Comparison of ENCODE assay signal across 7 cellular contexts in the genomic region with DNA sequence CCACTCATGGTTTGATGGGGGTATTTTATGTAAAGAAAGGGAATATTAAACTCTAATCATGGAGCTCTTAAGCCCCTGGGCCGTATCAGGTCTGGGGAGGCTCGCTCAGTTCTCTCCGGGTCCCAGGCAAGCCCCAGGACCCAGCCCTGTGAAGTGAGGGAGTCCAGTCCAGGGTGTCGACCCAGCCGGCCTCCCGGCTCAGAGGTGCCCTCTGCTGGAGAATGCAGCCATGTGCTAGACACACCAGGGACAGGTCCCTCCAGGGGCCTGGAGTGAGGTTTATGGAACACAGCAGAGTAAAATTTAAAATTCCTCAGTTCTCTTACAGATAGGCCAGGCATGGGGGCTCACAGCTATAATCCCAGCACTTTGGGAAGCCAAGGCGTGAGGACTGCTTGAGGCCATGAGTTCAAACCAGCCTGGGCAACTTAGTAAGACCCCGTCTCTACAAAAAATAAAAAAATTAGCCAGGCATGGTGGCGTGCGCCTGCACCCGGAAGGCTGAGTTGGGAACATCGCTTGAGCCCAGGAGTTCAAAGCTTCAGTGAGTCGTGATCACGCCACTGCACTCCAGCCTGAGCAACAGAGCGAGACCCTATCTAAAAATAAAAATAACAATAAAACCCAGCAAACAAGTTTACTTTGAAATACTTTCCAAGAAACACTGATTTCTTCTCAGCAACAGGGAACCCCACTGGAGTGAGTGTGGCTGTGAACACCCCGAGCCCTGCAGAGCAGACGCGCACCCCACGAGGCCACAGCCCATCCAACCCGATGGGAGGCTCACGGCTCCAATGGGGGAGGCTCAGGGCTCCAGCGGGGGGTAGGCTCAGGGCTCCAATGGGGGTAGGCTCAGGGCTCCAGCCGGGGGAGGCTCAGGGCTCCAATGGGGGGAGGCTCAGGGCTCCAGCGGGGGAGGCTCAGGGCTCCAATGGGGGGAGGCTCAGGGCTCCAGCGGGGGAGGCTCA.
DNase-seq lines count a peak whose midpoint lies in the region; ATAC-seq and TF ChIP-seq lines count a peak whose summit lies in the region.

No MANE protein-coding gene starts in this region.

- no peak overlapping the region for H2AFZ ChIP-seq in Loucy (ENCODE audit: low read length)

- DNase-seq in GM10266 (ENCODE audit: extremely low spot score) (peak; percentile 96), WERI-Rb-1 (peak; percentile 71), brain microvascular endothelial cell (peak; percentile 54), iris pigment epithelial cell (ENCODE audit: low read depth) (peak; percentile 56)
- peak; percentile 70 for DNase-seq in stimulated activated CD4-positive, alpha-beta T cell treated with anti-CD3 and anti-CD28 coated beads, Interleukin-1b, Interleukin-23, amount 100 ng/mL, for 48 hours

- H3K9me2 ChIP-seq in Loucy (replicated peaks; ENCODE audit: low read depth, low read length): no peaks in the 10 kb centered on the region

- no peak overlapping the region for H3K4me3 ChIP-seq in Loucy (ENCODE audit: low read length, poor library complexity, severe bottlenecking)
- H3K4me3 ChIP-seq in WERI-Rb-1 (ENCODE audit: low read depth, low read length): no peak overlapping the region
- no peak overlapping the region for H3K4me3 ChIP-seq in brain microvascular endothelial cell (ENCODE audit: low read depth, low read length)

- H3K36me3 ChIP-seq in Loucy (ENCODE audit: insufficient read depth, low read length): peaks cover 39% of the 10 kb centered on the region; the same call in 1 of the 2 replicates
- peaks cover 21% of the 10 kb centered on the region for H3K36me3 ChIP-seq in WERI-Rb-1
- peaks cover 35% of the 10 kb centered on the region for H3K36me3 ChIP-seq in brain microvascular endothelial cell (replicated peaks)

- ATAC-seq in GM21528 (IDR thresholded peaks at IDR 0.05; ENCODE audit: low FRiP score, unreplicated experiment): no peak

- H3K9ac ChIP-seq in Loucy (ENCODE audit: low read depth, low read length, poor library complexity, severe bottlenecking): no peak overlapping the region

- 0 out of 2 replicates have a peak, but pooled peaks cover under 1% of the 10 kb centered on the region for H3K79me2 ChIP-seq in Loucy (ENCODE audit: insufficient read depth, low read length)

- in situ Hi-C loops in brain microvascular endothelial cell (cut with HindIII; ENCODE audit: low pct_ligation_motif_present, low sequenced_read_pairs): no loop called here

- no peak overlapping the region for H3K4me2 ChIP-seq in Loucy (ENCODE audit: low read depth, low read length, poor library complexity, severe bottlenecking)

- H3K27ac ChIP-seq in WERI-Rb-1 (no peak overlapping the region), brain microvascular endothelial cell (no peak overlapping the region)

- no peaks in the 10 kb centered on the region for H3F3A ChIP-seq in Loucy (ENCODE audit: low read depth)

- peak; percentile 85 for TF ChIP-seq CTCF in GM10266 (IDR thresholded peaks at IDR 0.05; ENCODE audit: control insufficient read depth, insufficient read depth, low read depth, missing control alignments)
- TF ChIP-seq CTCF in Loucy (conservative IDR thresholded peaks at IDR 0.05; ENCODE audit: low read length): peak; percentile 64
- TF ChIP-seq CTCF in WERI-Rb-1 (IDR thresholded peaks at IDR 0.05; ENCODE audit: low read depth, low read length): peak; percentile 77
- TF ChIP-seq CTCF in brain microvascular endothelial cell (IDR thresholded peaks at IDR 0.05; ENCODE audit: low read depth, low read length, missing control alignments): peak; percentile 96

- no peaks in the 10 kb centered on the region for H3K4me1 ChIP-seq in Loucy (ENCODE audit: insufficient read depth, low read length, poor library complexity, severe bottlenecking)

- no peaks in the 10 kb centered on the region for H3K27me3 ChIP-seq in Loucy (ENCODE audit: insufficient read depth, low read length, poor library complexity, severe bottlenecking)
- no peaks in the 10 kb centered on the region for H3K27me3 ChIP-seq in WERI-Rb-1 (ENCODE audit: insufficient read depth, low read depth, severe bottlenecking)
- no peaks in the 10 kb centered on the region for H3K27me3 ChIP-seq in brain microvascular endothelial cell (replicated peaks)

- H3K9me3 ChIP-seq in Loucy (ENCODE audit: insufficient read depth, low read depth, low read length) (no peaks in the 10 kb centered on the region), WERI-Rb-1 (ENCODE audit: severe bottlenecking) (no peaks in the 10 kb centered on the region)

- no peaks in the 10 kb centered on the region for H4K20me1 ChIP-seq in Loucy (ENCODE audit: insufficient read depth, low read length, poor library complexity, severe bottlenecking)
